In genomic region chr12:50167026-50167742, GRCh38 we compare ENCODE assay signal across 8 cellular contexts. TPM values are rescaled to one million over a fixed set of nuclear protein-coding genes. Genes with fewer than 3 reads are reported as not detected.
DNase-seq lines count a peak whose midpoint lies in the region; ATAC-seq, FAIRE-seq and TF ChIP-seq lines count a peak whose summit lies in the region.

TSS of gene CERS5 (minus strand) at chr12:50167369. CDS start at chr12:50167297, 72 bp downstream.

- peak within 1 kb of the TSS; percentile 95 for H3K9ac ChIP-seq in Loucy (ENCODE audit: low read depth, low read length, poor library complexity, severe bottlenecking)

- H3K36me3 ChIP-seq in Loucy (ENCODE audit: insufficient read depth, low read length), result no peaks in the 10 kb centered on the region

- peak within 1 kb of the TSS; percentile 83 for H3K4me2 ChIP-seq in Loucy (ENCODE audit: low read depth, low read length, poor library complexity, severe bottlenecking)

- H3K4me3 ChIP-seq in Loucy (ENCODE audit: low read length, poor library complexity, severe bottlenecking), result peak within 1 kb of the TSS; percentile 95

- peak within 1 kb of the TSS; percentile 86 to 92 for H3K27ac Mint-ChIP-seq in natural killer cell treated with Interleukin-12 subunit alpha and Interleukin-12 subunit beta and Interleukin-15 and Interleukin-18, amount 100 ng/mL, for 72 hours

- H3K27me3 ChIP-seq in Loucy (ENCODE audit: insufficient read depth, low read length, poor library complexity, severe bottlenecking), result no peaks in the 10 kb centered on the region

- H2AFZ ChIP-seq in Loucy (ENCODE audit: low read length), result peak within 1 kb of the TSS; percentile 88

- H3K27me3 Mint-ChIP-seq in natural killer cell treated with Interleukin-12 subunit alpha and Interleukin-12 subunit beta and Interleukin-15 and Interleukin-18, amount 100 ng/mL, for 72 hours, result no peaks in the 10 kb centered on the region

- H4K20me1 ChIP-seq in Loucy (ENCODE audit: insufficient read depth, low read length, poor library complexity, severe bottlenecking), result peaks cover 6% of the 10 kb centered on the region

- H3K9me3 ChIP-seq in Loucy (ENCODE audit: insufficient read depth, low read depth, low read length), result no peaks in the 10 kb centered on the region

- H3K9me3 Mint-ChIP-seq in natural killer cell treated with Interleukin-12 subunit alpha and Interleukin-12 subunit beta and Interleukin-15 and Interleukin-18, amount 100 ng/mL, for 72 hours, result no peaks in the 10 kb centered on the region

- peaks cover 41% of the 10 kb centered on the region for H3K4me1 ChIP-seq in Loucy (ENCODE audit: insufficient read depth, low read length, poor library complexity, severe bottlenecking)

- peak; percentile 90 for FAIRE-seq in H54 (lab: Jason Lieb, UNC)

- no peaks in the 10 kb centered on the region for H3K36me3 Mint-ChIP-seq in natural killer cell treated with Interleukin-12 subunit alpha and Interleukin-12 subunit beta and Interleukin-15 and Interleukin-18, amount 100 ng/mL, for 72 hours

- ATAC-seq in natural killer cell treated with Interleukin-12 subunit alpha and Interleukin-12 subunit beta and Interleukin-15 and Interleukin-18, amount 100 ng/mL, for 72 hours, result peak; percentile 99
- peak; percentile 99 for ATAC-seq in stimulated activated naive CD8-positive, alpha-beta T cell treated with anti-CD3 and anti-CD28 coated beads, Interleukin-15, Interleukin-2, amounts not matched to agents 100 U/mL and 50 U/mL, for 24 hours

- TF ChIP-seq POLR2A in H54 (IDR thresholded peaks at IDR 0.05; ENCODE audit: low read depth, low read length), result peak; percentile 74
- peak; percentile 76 for TF ChIP-seq POLR2A in Raji (IDR thresholded peaks at IDR 0.05; ENCODE audit: insufficient read depth, low read depth, low read length)

- peak within 1 kb of the TSS; percentile 96 for H3K4me3 Mint-ChIP-seq in natural killer cell treated with Interleukin-12 subunit alpha and Interleukin-12 subunit beta and Interleukin-15 and Interleukin-18, amount 100 ng/mL, for 72 hours

- peaks cover 20 to 25% of the 10 kb centered on the region in 2 donors for H3K4me1 Mint-ChIP-seq in natural killer cell treated with Interleukin-12 subunit alpha and Interleukin-12 subunit beta and Interleukin-15 and Interleukin-18, amount 100 ng/mL, for 72 hours (ENCODE audit: low read depth in 2 of 2)

- H3F3A ChIP-seq in Loucy (ENCODE audit: low read depth), result 0 out of 2 replicates have a peak, but pooled peaks cover 2% of the 10 kb centered on the region

- TF ChIP-seq CTCF in Loucy (conservative IDR thresholded peaks at IDR 0.05; ENCODE audit: low read length), result no peak

- H3K9me2 ChIP-seq in Loucy (replicated peaks; ENCODE audit: low read depth, low read length), result no peaks in the 10 kb centered on the region

- peaks cover 48% of the 10 kb centered on the region for H3K79me2 ChIP-seq in Loucy (ENCODE audit: insufficient read depth, low read length)

- DNase-seq in EL, result peak; percentile 99
- peak; percentile 95 for DNase-seq in H54 (ENCODE audit: insufficient read length, low spot score)
- peak; percentile 97 for DNase-seq in activated T-helper 9 cell treated with anti-CD3 and anti-CD28 coated beads, Interleukin-2, amount 50 U/mL, for 16 hours (ENCODE audit: low read depth)
- peak; percentile 96 for DNase-seq in fibroblast of peridontal ligament (ENCODE audit: extremely low read depth)
- peak; percentile 99 for DNase-seq in natural killer cell treated with Interleukin-12 subunit alpha and Interleukin-12 subunit beta and Interleukin-15 and Interleukin-18, amount 100 ng/mL, for 72 hours (ENCODE audit: low spot score)
- DNase-seq in stimulated activated naive CD8-positive, alpha-beta T cell treated with anti-CD3 and anti-CD28 coated beads, Interleukin-15, Interleukin-2, amounts not matched to agents 100 U/mL and 50 U/mL, for 24 hours, result peak; percentile 97

RNA-seq across cellular contexts. Expression of gene CERS5, which starts in this region (rescaled TPM):
- 100 to 1,000 TPM in 1 of 2 donors, 10 to 100 TPM in 1; 72.1 to 115 TPM for total RNA-seq in natural killer cell treated with Interleukin-12 subunit alpha and Interleukin-12 subunit beta and Interleukin-15 and Interleukin-18, amount 100 ng/mL, for 72 hours

Comparison
In these comparisons a context has a peak if more than half of its experiments do, and no peak if none do; other contexts are left out.
1. Peak in every context shown above with its lines: DNase-seq, ATAC-seq and H3K4me3 ChIP-seq.